In genomic region chr3:105847452-105847851, GRCh38 we compare ENCODE assay signal across 15 cellular contexts. TPM values are rescaled to one million over a fixed set of nuclear protein-coding genes. Genes with fewer than 3 reads are reported as not detected.
A peak's percentile ranks its signal among the peaks of the same experiment; 100 is the strongest.
DNase-seq lines count a peak whose midpoint lies in the region; ATAC-seq and TF ChIP-seq lines count a peak whose summit lies in the region.
"Had no signal": no experiment of that assay in that cellular context is flagged by ENCODE, and none has a peak within 500 bp of the region (broad histone marks: within the 10 kb centered on the region; RNA-seq: fewer than 3 reads in every experiment).

No MANE protein-coding gene starts in this region.

- H4K20me1 ChIP-seq in OCI-LY7 (ENCODE audit: insufficient read depth, low read length), result no peaks in the 10 kb centered on the region
- no peaks in the 10 kb centered on the region for H4K20me1 ChIP-seq in SK-N-SH (ENCODE audit: insufficient read depth)

- peaks cover 44% of the 10 kb centered on the region for H3K36me3 Mint-ChIP-seq in T-helper 1 cell treated with Interleukin-12 subunit alpha and Interleukin-12 subunit beta and Interleukin-4 antibody, amounts not matched to agents 30 μg/mL and 1 μg/mL, for 36 hours (ENCODE audit: low read depth)
- peaks cover 31% of the 10 kb centered on the region for H3K36me3 Mint-ChIP-seq in central memory CD8-positive, alpha-beta T cell (ENCODE audit: insufficient read depth)
- H3K36me3 Mint-ChIP-seq in nephron progenitor cell (ENCODE audit: low read depth), result peaks cover 23% of the 10 kb centered on the region

- CTCF ChIA-PET in OCI-LY7 (lab: Charles Lee; ENCODE audit: unreplicated experiment) (interaction anchor here (0.7 kb wide), 1 partner anchor 12 kb away, joined by 6 read pairs; no protein-coding TSS in a partner anchor), SK-N-SH (lab: Yijun Ruan, JAX) (interaction anchor here (1.0 kb wide), 1 partner anchor 11 kb away, joined by 3 read pairs; no protein-coding TSS in a partner anchor)

- no peaks in the 10 kb centered on the region for H3K9me2 ChIP-seq in OCI-LY7 (ENCODE audit: insufficient read depth, low read length)
- H3K9me2 ChIP-seq in SK-N-SH, result no peaks in the 10 kb centered on the region

- H3K79me2 ChIP-seq in OCI-LY7 (ENCODE audit: insufficient read depth, low read depth, low read length), result no peaks in the 10 kb centered on the region
- H3K79me2 ChIP-seq in SK-N-SH (ENCODE audit: insufficient read depth), result peaks cover 7% of the 10 kb centered on the region

- no peak for TF ChIP-seq EP300 in SK-N-SH (IDR thresholded peaks at IDR 0.05; ENCODE audit: borderline replicate concordance in 1 of 2, low read depth in 1 of 2, low read length in 1 of 2)

- H3K27ac Mint-ChIP-seq in T-helper 1 cell treated with Interleukin-12 subunit alpha and Interleukin-12 subunit beta and Interleukin-4 antibody, amounts not matched to agents 30 μg/mL and 1 μg/mL, for 36 hours, result peak overlapping the region; percentile 74
- H3K27ac Mint-ChIP-seq in central memory CD8-positive, alpha-beta T cell (ENCODE audit: low read depth), result peak overlapping the region; percentile 23
- H3K27ac Mint-ChIP-seq in nephron progenitor cell, result peak overlapping the region; percentile 85

- no peak overlapping the region for H3K4me3 ChIP-seq in OCI-LY7 (ENCODE audit: low read depth, low read length, poor library complexity, severe bottlenecking)
- no peak overlapping the region for H3K4me3 ChIP-seq in SK-N-SH (ENCODE audit: low read depth in 2 of 2, low read length in 1 of 2)
- H3K4me3 ChIP-seq: gastroesophageal sphincter had no signal

- H3K27ac ChIP-seq in OCI-LY7 (ENCODE audit: low read depth, low read length, poor library complexity, severe bottlenecking) (no peak overlapping the region), SK-N-SH (ENCODE audit: low read depth in 2 of 2, low read length in 1 of 2) (no peak overlapping the region)
- H3K27ac ChIP-seq: 22Rv1, HL-60, KMS-11 had no signal

- no peaks in the 10 kb centered on the region for H3K27me3 Mint-ChIP-seq in T-helper 1 cell treated with Interleukin-12 subunit alpha and Interleukin-12 subunit beta and Interleukin-4 antibody, amounts not matched to agents 30 μg/mL and 1 μg/mL, for 36 hours (ENCODE audit: low read depth)
- H3K27me3 Mint-ChIP-seq in central memory CD8-positive, alpha-beta T cell, result no peaks in the 10 kb centered on the region
- no peaks in the 10 kb centered on the region for H3K27me3 Mint-ChIP-seq in nephron progenitor cell (ENCODE audit: low read depth, poor library complexity)

- peaks cover 48% of the 10 kb centered on the region for H3K4me1 Mint-ChIP-seq in T-helper 1 cell treated with Interleukin-12 subunit alpha and Interleukin-12 subunit beta and Interleukin-4 antibody, amounts not matched to agents 30 μg/mL and 1 μg/mL, for 36 hours (ENCODE audit: low read depth)
- H3K4me1 Mint-ChIP-seq in central memory CD8-positive, alpha-beta T cell, result peaks cover 50% of the 10 kb centered on the region
- H3K4me1 Mint-ChIP-seq in nephron progenitor cell, result peaks cover 28% of the 10 kb centered on the region

- no peaks in the 10 kb centered on the region for H3K9me3 Mint-ChIP-seq in T-helper 1 cell treated with Interleukin-12 subunit alpha and Interleukin-12 subunit beta and Interleukin-4 antibody, amounts not matched to agents 30 μg/mL and 1 μg/mL, for 36 hours
- H3K9me3 Mint-ChIP-seq in central memory CD8-positive, alpha-beta T cell, result no peaks in the 10 kb centered on the region
- H3K9me3 Mint-ChIP-seq in nephron progenitor cell, result no peaks in the 10 kb centered on the region

- no peaks in the 10 kb centered on the region for H3F3A ChIP-seq in SK-N-SH (replicated peaks; ENCODE audit: insufficient read depth)

- H3K4me3 Mint-ChIP-seq in T-helper 1 cell treated with Interleukin-12 subunit alpha and Interleukin-12 subunit beta and Interleukin-4 antibody, amounts not matched to agents 30 μg/mL and 1 μg/mL, for 36 hours, result no peak overlapping the region
- peak overlapping the region; percentile 2 for H3K4me3 Mint-ChIP-seq in central memory CD8-positive, alpha-beta T cell
- H3K4me3 Mint-ChIP-seq in nephron progenitor cell, result no peak overlapping the region

- ATAC-seq in central memory CD8-positive, alpha-beta T cell (replicated peaks; ENCODE audit: extremely low read depth, poor library complexity, severe bottlenecking), result no peak
- ATAC-seq: gastroesophageal sphincter had no signal

- no peaks in the 10 kb centered on the region for H3K27me3 ChIP-seq in SK-N-SH (ENCODE audit: insufficient read depth)
- H3K27me3 ChIP-seq: gastroesophageal sphincter had no signal

- no peak for TF ChIP-seq RAD21 in SK-N-SH (IDR thresholded peaks at IDR 0.05; ENCODE audit: low read length)

- H2AFZ ChIP-seq in OCI-LY7 (ENCODE audit: low read length) (peak overlapping the region; percentile 28; the same call in 1 of the 2 replicates), SK-N-SH (ENCODE audit: low read depth) (no peak overlapping the region)

- H3K4me1 ChIP-seq in OCI-LY7 (ENCODE audit: insufficient read depth, low read length, poor library complexity, severe bottlenecking) (peaks cover 27% of the 10 kb centered on the region), SK-N-SH (ENCODE audit: control insufficient read depth in 1 of 2, insufficient read depth in 2 of 2, low read depth in 1 of 2, low read length in 1 of 2) (peaks cover 0 to 14% of the 10 kb centered on the region in 2 experiments; a peak in 3 of 4 replicates)

- peaks cover 35% of the 10 kb centered on the region for H3K36me3 ChIP-seq in OCI-LY7 (ENCODE audit: insufficient read depth, low read length)
- peaks cover 14 to 68% of the 10 kb centered on the region in 2 experiments for H3K36me3 ChIP-seq in SK-N-SH (replicated peaks in 1 of 2; ENCODE audit: control insufficient read depth in 1 of 2, insufficient read depth in 2 of 2, low read length in 1 of 2)

- POLR2A ChIA-PET in OCI-LY7 (lab: Charles Lee) (interaction anchor here (1.0 to 2.8 kb wide), 2 partner anchors 11 kb away, joined by 3 to 19 read pairs; no protein-coding TSS in a partner anchor), SK-N-SH (lab: Yijun Ruan, JAX) (no interaction called here)

- no TSS peak for BruUV-seq in OCI-LY7 (replicated peaks; lab: Mats Ljungman, UMichigan)

- DNase-seq in T-helper 1 cell (no peak), OCI-LY7 (ENCODE audit: low spot score) (no peak), nephron progenitor cell (no peak), RKO (ENCODE audit: low spot score) (no peak), SK-N-SH (no peak), NCI-H226 (no peak)
- DNase-seq in central memory CD8-positive, alpha-beta T cell (ENCODE audit: low spot score in 2 of 2), result no peak
- DNase-seq: NCI-H1105 treated with DMSO at 0.1 percent for 48 hours, NCI-H345, SIG-M5 had no signal

- 100% methylated on average over 1 of the region's 1 CpG for WGBS in SK-N-SH (ENCODE audit: low lambda C conversion rate)

- peak overlapping the region; percentile 41 for H3K4me2 ChIP-seq in OCI-LY7 (ENCODE audit: low read length)
- no peak overlapping the region for H3K4me2 ChIP-seq in SK-N-SH
- H3K4me2 ChIP-seq: KMS-11 had no signal

- peaks cover 9% of the 10 kb centered on the region; the same call in 1 of the 2 replicates for H3K9me3 ChIP-seq in OCI-LY7 (ENCODE audit: low read length)
- H3K9me3 ChIP-seq in SK-N-SH, result no peaks in the 10 kb centered on the region
- H3K9me3 ChIP-seq: gastroesophageal sphincter had no signal

- TF ChIP-seq CTCF in OCI-LY7 (conservative IDR thresholded peaks at IDR 0.05; ENCODE audit: low read length) (no peak), nephron progenitor cell (IDR thresholded peaks at IDR 0.05) (no peak), SK-N-SH (IDR thresholded peaks at IDR 0.05) (no peak)

- H3K9ac ChIP-seq in SK-N-SH, result no peak overlapping the region
- H3K9ac ChIP-seq: KMS-11 had no signal

- intact Hi-C loops in OCI-LY7 (cut with micrococcal nuclease; ENCODE audit: unreplicated experiment), result no loop called here

TF ChIP-seq in SK-N-SH, 30 proteins besides CTCF, POLR2A, EP300 and RAD21:
- TF ChIP-seq IRF3 (IDR thresholded peaks at IDR 0.05; ENCODE audit: low read depth, low read length), result no peak
- no peak for TF ChIP-seq RXRA (IDR thresholded peaks at IDR 0.05; ENCODE audit: borderline replicate concordance, low read depth)
- no peak for TF ChIP-seq RCOR1 (IDR thresholded peaks at IDR 0.05; ENCODE audit: low read length)
- TF ChIP-seq NRF1 (IDR thresholded peaks at IDR 0.05; ENCODE audit: low read depth, low read length), result no peak
- TF ChIP-seq MXI1 (IDR thresholded peaks at IDR 0.05; ENCODE audit: low read depth, low read length), result no peak
- no peak for TF ChIP-seq ELF1 (IDR thresholded peaks at IDR 0.05)
- no peak for TF ChIP-seq FOXM1 (IDR thresholded peaks at IDR 0.05; ENCODE audit: low read depth)

RNA-seq across cellular contexts. Expression of gene CBLB, which starts 21.4 kb away (rescaled TPM):
- 24.5 and 57.7 TPM in 2 replicates for total RNA-seq in OCI-LY7 (2014; rRNA removed; shearing (Covaris generic))
- 38.5 and 51.6 TPM in 2 replicates for total RNA-seq in OCI-LY7 (2022)
- 4.4 and 5.1 TPM in 2 replicates for polyA plus RNA-seq in SK-N-SH (2012; rRNA removed)
- polyA plus RNA-seq in SK-N-SH (2012; cell fraction: cytosol; rRNA removed), result 3.5 TPM in 2 replicates
- 13.9 and 16.6 TPM in 2 replicates for polyA plus RNA-seq in SK-N-SH (2012; cell fraction: nucleus; rRNA removed)

Comparison
In these comparisons a context has a peak if more than half of its experiments do, and no peak if none do; other contexts are left out.
1. H3K27ac Mint-ChIP-seq: peak in every context shown above with its lines; median percentile 85 in nephron progenitor cell; 74 in T-helper 1 cell treated with Interleukin-12 subunit alpha and Interleukin-12 subunit beta and Interleukin-4 antibody, amounts not matched to agents 30 μg/mL and 1 μg/mL, for 36 hours; 23 in central memory CD8-positive, alpha-beta T cell.